Comparison of ENCODE assay signal across 8 cellular contexts in genomic region chr1:66351474-66351873, GRCh38.
DNase-seq lines count a peak whose midpoint lies in the region; ATAC-seq and TF ChIP-seq lines count a peak whose summit lies in the region.

No MANE protein-coding gene starts in this region.

- POLR2A ChIA-PET in activated CD8-positive, alpha-beta T cell treated with anti-CD3 and anti-CD28 coated beads, Interleukin-2, amount 10 ng/mL, durations not matched to agents 7 days and 5 days (lab: Charles Lee): interaction anchor here (1.2 to 8.0 kb wide), 4 partner anchors 9 to 94 kb away, joined by 3 to 87 read pairs (median 10); no protein-coding TSS in a partner anchor

- H3K4me1 Mint-ChIP-seq in activated CD8-positive, alpha-beta T cell treated with anti-CD3 and anti-CD28 coated beads, Interleukin-2, amount 10 ng/mL, durations not matched to agents 7 days and 5 days (ENCODE audit: low read depth): peaks cover 86% of the 10 kb centered on the region
- H3K4me1 Mint-ChIP-seq in natural killer cell treated with Interleukin-12 subunit alpha and Interleukin-12 subunit beta and Interleukin-15 and Interleukin-18, amount 100 ng/mL, for 72 hours (ENCODE audit: low read depth in 2 of 2): peaks cover 74 to 78% of the 10 kb centered on the region in 2 donors
- H3K4me1 Mint-ChIP-seq in Calu3 (ENCODE audit: low read depth, unreplicated experiment): no peaks in the 10 kb centered on the region

- no peaks in the 10 kb centered on the region for H3K9me3 Mint-ChIP-seq in activated CD8-positive, alpha-beta T cell treated with anti-CD3 and anti-CD28 coated beads, Interleukin-2, amount 10 ng/mL, durations not matched to agents 7 days and 5 days (ENCODE audit: insufficient read depth)
- no peaks in the 10 kb centered on the region for H3K9me3 Mint-ChIP-seq in natural killer cell treated with Interleukin-12 subunit alpha and Interleukin-12 subunit beta and Interleukin-15 and Interleukin-18, amount 100 ng/mL, for 72 hours
- H3K9me3 Mint-ChIP-seq in Calu3 (ENCODE audit: low read depth, unreplicated experiment): no peaks in the 10 kb centered on the region

- BruUV-seq in Calu3 (replicated peaks; lab: Mats Ljungman, UMichigan): no TSS peak

- H3K27me3 Mint-ChIP-seq in activated CD8-positive, alpha-beta T cell treated with anti-CD3 and anti-CD28 coated beads, Interleukin-2, amount 10 ng/mL, durations not matched to agents 7 days and 5 days (ENCODE audit: low read depth): no peaks in the 10 kb centered on the region
- H3K27me3 Mint-ChIP-seq in natural killer cell treated with Interleukin-12 subunit alpha and Interleukin-12 subunit beta and Interleukin-15 and Interleukin-18, amount 100 ng/mL, for 72 hours: no peaks in the 10 kb centered on the region
- no peaks in the 10 kb centered on the region for H3K27me3 Mint-ChIP-seq in Calu3 (ENCODE audit: unreplicated experiment)

- DNase-seq in activated CD8-positive, alpha-beta T cell treated with anti-CD3 and anti-CD28 coated beads, Interleukin-2, amount 10 ng/mL, durations not matched to agents 7 days and 5 days: no peak
- DNase-seq in natural killer cell treated with Interleukin-12 subunit alpha and Interleukin-12 subunit beta and Interleukin-15 and Interleukin-18, amount 100 ng/mL, for 72 hours (ENCODE audit: low spot score): no peak
- no peak for DNase-seq in AG08396 (ENCODE audit: low spot score)
- no peak for DNase-seq in posterior vena cava (ENCODE audit: low spot score)
- DNase-seq in Calu3: no peak
- DNase-seq in medulla oblongata (ENCODE audit: extremely low spot score): no peak

- intact Hi-C loops in posterior vena cava (cut with DNase I): no loop called here
- intact Hi-C loops in Calu3 (cut with micrococcal nuclease; ENCODE audit: unreplicated experiment): no loop called here

- peaks cover 49% of the 10 kb centered on the region for H3K36me3 Mint-ChIP-seq in activated CD8-positive, alpha-beta T cell treated with anti-CD3 and anti-CD28 coated beads, Interleukin-2, amount 10 ng/mL, durations not matched to agents 7 days and 5 days (ENCODE audit: low read depth)
- peaks cover 40% of the 10 kb centered on the region for H3K36me3 Mint-ChIP-seq in natural killer cell treated with Interleukin-12 subunit alpha and Interleukin-12 subunit beta and Interleukin-15 and Interleukin-18, amount 100 ng/mL, for 72 hours
- no peaks in the 10 kb centered on the region for H3K36me3 Mint-ChIP-seq in Calu3 (ENCODE audit: insufficient read depth, unreplicated experiment)

- ATAC-seq in GM19035 (IDR thresholded peaks at IDR 0.05; ENCODE audit: unreplicated experiment) (peak; percentile 20), HG02678 (IDR thresholded peaks at IDR 0.05; ENCODE audit: unreplicated experiment) (peak; percentile 32)
- peak; percentile 45 for ATAC-seq in activated CD8-positive, alpha-beta T cell treated with anti-CD3 and anti-CD28 coated beads, Interleukin-2, amount 10 ng/mL, durations not matched to agents 7 days and 5 days
- peak; percentile 70 to 77 for ATAC-seq in natural killer cell treated with Interleukin-12 subunit alpha and Interleukin-12 subunit beta and Interleukin-15 and Interleukin-18, amount 100 ng/mL, for 72 hours

- peak overlapping the region; percentile 47 for H3K4me3 Mint-ChIP-seq in activated CD8-positive, alpha-beta T cell treated with anti-CD3 and anti-CD28 coated beads, Interleukin-2, amount 10 ng/mL, durations not matched to agents 7 days and 5 days
- H3K4me3 Mint-ChIP-seq in natural killer cell treated with Interleukin-12 subunit alpha and Interleukin-12 subunit beta and Interleukin-15 and Interleukin-18, amount 100 ng/mL, for 72 hours: peak overlapping the region; percentile 81
- H3K4me3 Mint-ChIP-seq in Calu3 (ENCODE audit: low read depth, unreplicated experiment): no peak overlapping the region

- no peak for TF ChIP-seq CTCF in Calu3 (IDR thresholded peaks at IDR 0.05; ENCODE audit: unreplicated experiment)

- H3K27ac Mint-ChIP-seq in activated CD8-positive, alpha-beta T cell treated with anti-CD3 and anti-CD28 coated beads, Interleukin-2, amount 10 ng/mL, durations not matched to agents 7 days and 5 days: peak overlapping the region; percentile 59
- H3K27ac Mint-ChIP-seq in natural killer cell treated with Interleukin-12 subunit alpha and Interleukin-12 subunit beta and Interleukin-15 and Interleukin-18, amount 100 ng/mL, for 72 hours: peak overlapping the region; percentile 82 to 95
- H3K27ac Mint-ChIP-seq in Calu3 (ENCODE audit: unreplicated experiment): no peak overlapping the region

- CTCF ChIA-PET in activated CD8-positive, alpha-beta T cell treated with anti-CD3 and anti-CD28 coated beads, Interleukin-2, amount 10 ng/mL, durations not matched to agents 7 days and 5 days (lab: Charles Lee): interaction anchor here (0.9 to 7.4 kb wide), 12 partner anchors 9 to 109 kb away, joined by 3 to 63 read pairs (median 10); no protein-coding TSS in a partner anchor
- CTCF ChIA-PET in Calu3 (lab: Charles Lee): interaction anchor here (0.5 kb wide), 1 partner anchor 583 kb away, joined by 4 read pairs; no protein-coding TSS in a partner anchor

Comparison
In these comparisons a context has a peak if more than half of its experiments do, and no peak if none do; other contexts are left out.
1. ATAC-seq: peak in every context shown above with its lines; median percentile 74 in natural killer cell treated with Interleukin-12 subunit alpha and Interleukin-12 subunit beta and Interleukin-15 and Interleukin-18, amount 100 ng/mL, for 72 hours; 45 in activated CD8-positive, alpha-beta T cell treated with anti-CD3 and anti-CD28 coated beads, Interleukin-2, amount 10 ng/mL, durations not matched to agents 7 days and 5 days; 32 in HG02678; 20 in GM19035.